ENCODE assay signal across 9 cellular contexts in genomic region chr7:38060637-38061036, GRCh38.
"Had no signal": no experiment of that assay in that cellular context is flagged by ENCODE, and none has a peak within 500 bp of the region (broad histone marks: within the 10 kb centered on the region; RNA-seq: fewer than 3 reads in every experiment).

No MANE protein-coding gene starts in this region.

- H3K9ac ChIP-seq: GM23248, KMS-11 had no signal

- FAIRE-seq: H54, HTR-8/SVneo had no signal

- H3K4me2 ChIP-seq: KMS-11 had no signal

- H3K4me3 ChIP-seq: GM23248 had no signal

- H3K27ac ChIP-seq: GM23248, KMS-11 had no signal

- H2AFZ ChIP-seq: GM23248 had no signal

- DNase-seq: GM23248, GOT3, H9, HCEC 1CT, Karpas-422, KBM-7 had no signal
